ENCODE assay signal across 13 cellular contexts in the genomic region with DNA sequence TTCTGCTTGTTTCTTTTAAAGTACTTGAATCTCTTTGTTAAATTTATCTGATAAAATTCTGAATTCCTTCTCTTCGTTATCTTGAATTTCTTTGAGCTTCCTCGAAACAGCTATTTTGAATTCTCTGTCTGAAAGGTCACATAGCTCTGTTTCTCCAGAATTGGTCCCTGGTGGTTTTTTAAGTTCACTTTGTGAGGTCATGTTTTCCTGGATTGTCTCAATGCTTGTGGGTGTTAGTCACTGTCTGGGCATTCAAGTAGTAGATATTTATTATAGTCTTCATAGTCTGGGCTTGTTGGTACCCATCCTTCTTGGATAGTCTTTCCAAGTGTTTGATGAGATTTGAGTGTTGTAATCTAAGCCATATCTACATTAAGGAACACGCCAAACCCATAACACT.
DNase-seq lines count a peak whose midpoint lies in the region; ATAC-seq and TF ChIP-seq lines count a peak whose summit lies in the region.
"Had no signal": no experiment of that assay in that cellular context is flagged by ENCODE, and none has a peak within 500 bp of the region (broad histone marks: within the 10 kb centered on the region; RNA-seq: fewer than 3 reads in every experiment).

No MANE protein-coding gene starts in this region.

- peak; percentile 14 for DNase-seq in H4 (ENCODE audit: low spot score)
- no peak for DNase-seq in ascending aorta (ENCODE audit: low spot score in 2 of 2)
- DNase-seq in foreskin keratinocyte, result peak; percentile 96 to 97
- DNase-seq in stromal cell of bone marrow (ENCODE audit: low read depth), result peak; percentile 72
- no peak for DNase-seq in NCI-H146 treated with DMSO at 0.1 percent for 48 hours (lab: John Stamatoyannopoulos, UW; ENCODE audit: unreplicated experiment)
- no peak for DNase-seq in Karpas-422
- DNase-seq: activated CD4-positive, alpha-beta T cell treated with anti-CD3 and anti-CD28 coated beads, Interleukin-2, amount 50 U/mL, for 48 hours; activated gamma-delta T cell treated with Interleukin-2 at 50 U/mL for 16 hours; NCI-H2107; right cardiac atrium; substantia nigra had no signal

- ATAC-seq in foreskin keratinocyte (peak; percentile 99), GM19328 (IDR thresholded peaks at IDR 0.05; ENCODE audit: unreplicated experiment) (no peak), GM19395 (IDR thresholded peaks at IDR 0.05; ENCODE audit: unreplicated experiment) (no peak)

- H3K9ac ChIP-seq in Karpas-422 (ENCODE audit: low read length), result no peak overlapping the region

- no peaks in the 10 kb centered on the region for H3K27me3 ChIP-seq in ascending aorta
- no peaks in the 10 kb centered on the region for H3K27me3 ChIP-seq in foreskin keratinocyte
- no peaks in the 10 kb centered on the region for H3K27me3 ChIP-seq in Karpas-422 (ENCODE audit: low read length)

- no peak overlapping the region for H3K4me3 ChIP-seq in ascending aorta
- no peak overlapping the region for H3K4me3 ChIP-seq in Karpas-422 (ENCODE audit: low read length)

- H3K36me3 ChIP-seq in ascending aorta (no peaks in the 10 kb centered on the region), Karpas-422 (ENCODE audit: insufficient read depth, low read length) (no peaks in the 10 kb centered on the region)

- H3K27ac ChIP-seq in ascending aorta, result peak overlapping the region; percentile 81
- H3K27ac ChIP-seq in foreskin keratinocyte, result peak overlapping the region; percentile 69
- H3K27ac ChIP-seq in Karpas-422 (ENCODE audit: low read length), result no peak overlapping the region

- no peak for TF ChIP-seq CTCF in ascending aorta (IDR thresholded peaks at IDR 0.05)
- no peak for TF ChIP-seq CTCF in foreskin keratinocyte (conservative IDR thresholded peaks at IDR 0.05)

- no peak overlapping the region for H2AFZ ChIP-seq in Karpas-422 (ENCODE audit: low read length)

- H3K4me2 ChIP-seq in Karpas-422 (ENCODE audit: low read depth, low read length, poor library complexity, severe bottlenecking), result no peak overlapping the region

- no peaks in the 10 kb centered on the region for H3K79me2 ChIP-seq in Karpas-422 (ENCODE audit: low read length)

- H3K9me2 ChIP-seq in Karpas-422 (replicated peaks; ENCODE audit: insufficient read depth, low read length), result no peaks in the 10 kb centered on the region

- no peaks in the 10 kb centered on the region for H4K20me1 ChIP-seq in Karpas-422 (ENCODE audit: insufficient read depth, low read depth, low read length)

- peaks cover 17 to 57% of the 10 kb centered on the region in 2 donors for H3K9me3 ChIP-seq in ascending aorta
- H3K9me3 ChIP-seq in Karpas-422 (ENCODE audit: low read length), result peaks cover 5% of the 10 kb centered on the region; the same call in 1 of the 2 replicates

- intact Hi-C loops in ascending aorta (cut with DNase I), result loop anchor here (5.0 kb wide), 2 partner anchors 60 to 95 kb away; no protein-coding TSS in a partner anchor

- H3K4me1 ChIP-seq in ascending aorta (peaks cover 0 to 2% of the 10 kb centered on the region in 2 donors), foreskin keratinocyte (peaks cover 17% of the 10 kb centered on the region), Karpas-422 (ENCODE audit: low read length) (no peaks in the 10 kb centered on the region)

Comparison
In these comparisons a context has a peak if more than half of its experiments do, and no peak if none do; other contexts are left out.
1. DNase-seq: peak in H4 (single experiment), foreskin keratinocyte (2 of 2) and stromal cell of bone marrow (single experiment); none in ascending aorta (0 of 2), NCI-H146 treated with DMSO at 0.1 percent for 48 hours (single experiment) and Karpas-422 (single experiment).